8 cellular contexts compared by ENCODE assay signal in the genomic region with DNA sequence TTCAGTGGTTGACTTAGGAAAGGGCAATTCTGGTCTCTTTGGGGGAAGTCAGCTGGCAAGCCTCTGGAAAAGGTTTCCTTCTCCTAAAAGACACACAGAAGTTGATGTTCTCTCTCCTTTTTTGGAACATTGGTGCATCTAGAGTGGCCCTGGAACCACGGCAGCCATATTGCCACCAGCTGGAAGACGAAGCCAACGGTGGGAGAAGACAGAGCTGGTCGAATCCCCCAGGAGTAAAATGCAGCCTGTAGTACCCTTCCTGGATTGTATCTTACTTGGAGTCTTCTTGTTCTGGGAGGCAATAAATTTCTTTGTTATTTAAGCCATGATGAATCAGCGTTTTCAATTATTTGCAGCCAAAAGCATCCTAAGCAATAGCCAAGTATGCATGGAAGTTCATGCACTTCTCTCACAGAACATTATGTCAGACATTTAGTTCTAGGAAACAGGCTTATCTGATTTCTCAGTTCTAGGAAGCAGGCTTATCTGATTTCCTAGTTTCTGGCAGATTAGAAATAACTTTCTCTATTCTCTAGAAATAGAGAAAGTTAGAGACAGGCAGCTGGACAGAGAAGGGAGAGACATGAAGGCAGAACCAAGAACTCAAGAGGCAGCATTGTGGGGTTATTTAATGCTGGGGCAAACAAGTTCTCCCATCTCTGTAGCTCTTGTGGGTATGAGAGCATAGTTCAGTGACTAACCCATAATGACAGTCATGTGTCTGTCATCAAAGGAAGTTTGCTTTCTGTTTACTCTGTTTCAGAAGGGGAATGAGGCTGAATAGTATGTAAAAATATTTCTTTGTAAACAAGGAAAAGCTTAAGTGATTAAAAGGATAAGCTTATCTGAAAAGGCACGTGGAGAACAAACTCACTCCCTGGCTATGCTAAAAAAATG. TPM values are rescaled to one million over a fixed set of nuclear protein-coding genes. Genes with fewer than 3 reads are reported as not detected.
DNase-seq lines count a peak whose midpoint lies in the region; ATAC-seq, FAIRE-seq and TF ChIP-seq lines count a peak whose summit lies in the region.

No MANE protein-coding gene starts in this region.

- peaks cover 2% of the 10 kb centered on the region for H3K36me3 Mint-ChIP-seq in stimulated activated effector memory CD8-positive, alpha-beta T cell treated with anti-CD3 and anti-CD28 coated beads, Interleukin-12 subunit alpha, Interleukin-12 subunit beta, amount 100 ng/mL, for 72 hours

- no peaks in the 10 kb centered on the region for H3K9me3 Mint-ChIP-seq in stimulated activated effector memory CD8-positive, alpha-beta T cell treated with anti-CD3 and anti-CD28 coated beads, Interleukin-12 subunit alpha, Interleukin-12 subunit beta, amount 100 ng/mL, for 72 hours

- no peak overlapping the region for H2BK5ac ChIP-seq in neuronal stem cell (ENCODE audit: low read length)

- no peak overlapping the region for H2AFZ ChIP-seq in neuronal stem cell (ENCODE audit: low read length)

- H3K4me1 Mint-ChIP-seq in stimulated activated effector memory CD8-positive, alpha-beta T cell treated with anti-CD3 and anti-CD28 coated beads, Interleukin-12 subunit alpha, Interleukin-12 subunit beta, amount 100 ng/mL, for 72 hours = peaks cover 44% of the 10 kb centered on the region

- H3K4me3 ChIP-seq in NB4 (ENCODE audit: low read depth, low read length) (no peak overlapping the region), neuronal stem cell (ENCODE audit: low read length in 2 of 2) (no peak overlapping the region)

- no peaks in the 10 kb centered on the region for H3K9me3 ChIP-seq in neuronal stem cell (replicated peaks in 1 of 2; ENCODE audit: control insufficient read depth in 2 of 2, insufficient read depth in 1 of 2, low read depth in 1 of 2, low read length in 2 of 2)

- peak overlapping the region; percentile 56 for H3K4me3 Mint-ChIP-seq in stimulated activated effector memory CD8-positive, alpha-beta T cell treated with anti-CD3 and anti-CD28 coated beads, Interleukin-12 subunit alpha, Interleukin-12 subunit beta, amount 100 ng/mL, for 72 hours

- peak overlapping the region; percentile 88 for H3K27ac Mint-ChIP-seq in stimulated activated effector memory CD8-positive, alpha-beta T cell treated with anti-CD3 and anti-CD28 coated beads, Interleukin-12 subunit alpha, Interleukin-12 subunit beta, amount 100 ng/mL, for 72 hours

- H3K4me2 ChIP-seq in neuronal stem cell (ENCODE audit: insufficient read depth, low read length, poor library complexity, severe bottlenecking) = no peak overlapping the region

- peak; percentile 52 for ATAC-seq in HG02571 (IDR thresholded peaks at IDR 0.05; ENCODE audit: unreplicated experiment)
- ATAC-seq in stimulated activated effector memory CD8-positive, alpha-beta T cell treated with anti-CD3 and anti-CD28 coated beads, Interleukin-12 subunit alpha, Interleukin-12 subunit beta, amount 100 ng/mL, for 72 hours = peak; percentile 97

- H2BK12ac ChIP-seq in neuronal stem cell (ENCODE audit: low read length) = no peak overlapping the region

- H3K27ac ChIP-seq in neuronal stem cell (replicated peaks; ENCODE audit: low read length) = no peak overlapping the region

- H3K4ac ChIP-seq in neuronal stem cell (ENCODE audit: low read length) = no peak overlapping the region

- H3K79me1 ChIP-seq in neuronal stem cell (ENCODE audit: low read depth, low read length) = no peaks in the 10 kb centered on the region

- no peak overlapping the region for H2AK5ac ChIP-seq in neuronal stem cell (ENCODE audit: low read depth, low read length)

- no peak overlapping the region for H3K23ac ChIP-seq in neuronal stem cell (ENCODE audit: low read depth, low read length, poor library complexity)

- DNase-seq in SIG-M5 treated with dmso at 0.1 percent for 504 hours (lab: John Stamatoyannopoulos, UW; ENCODE audit: unreplicated experiment) (peak; percentile 17), SIG-M5 (lab: John Stamatoyannopoulos, UW) (no peak), NB4 (ENCODE audit: low read depth) (peak; percentile 33), amygdala (lab: John Stamatoyannopoulos, UW) (no peak), neuronal stem cell (ENCODE audit: low spot score) (no peak)
- peak in 1 of 2 donors; percentile 29 for DNase-seq in stimulated activated effector memory CD8-positive, alpha-beta T cell treated with anti-CD3 and anti-CD28 coated beads, Interleukin-12 subunit alpha, Interleukin-12 subunit beta, amount 100 ng/mL, for 72 hours (ENCODE audit: low spot score in 2 of 2)

- no peak overlapping the region for H4K91ac ChIP-seq in neuronal stem cell (ENCODE audit: low read depth, low read length, poor library complexity)

- no peak overlapping the region for H3K9ac ChIP-seq in neuronal stem cell (ENCODE audit: low read depth, low read length, poor library complexity)

- no peak overlapping the region for H2BK15ac ChIP-seq in neuronal stem cell (ENCODE audit: low read length)

- no peak for TF ChIP-seq POLR2A in NB4 (IDR thresholded peaks at IDR 0.05; ENCODE audit: extremely low read depth, insufficient read length)

- no peak overlapping the region for H4K8ac ChIP-seq in neuronal stem cell (ENCODE audit: low read depth, low read length)

- H3K27me3 ChIP-seq in neuronal stem cell (ENCODE audit: control insufficient read depth in 3 of 3, insufficient read depth in 3 of 3, low read depth in 1 of 3, low read length in 3 of 3) = no peaks in the 10 kb centered on the region

- H2BK120ac ChIP-seq in neuronal stem cell (ENCODE audit: low read depth, low read length) = no peak overlapping the region

- no CpG with 5 or more reads among the region's 6 CpGs for WGBS in neuronal stem cell (ENCODE audit: extremely low coverage in 2 of 2, insufficient read length in 2 of 2, insufficient replicate concordance in 1 of 2), 2 donors

- no peak overlapping the region for H3K18ac ChIP-seq in neuronal stem cell (ENCODE audit: low read length)

- no peaks in the 10 kb centered on the region for H3K36me3 ChIP-seq in neuronal stem cell (replicated peaks in 1 of 2; ENCODE audit: control insufficient read depth in 2 of 2, insufficient read depth in 2 of 2, low read length in 2 of 2)

- no peak for TF ChIP-seq CTCF in NB4 (IDR thresholded peaks at IDR 0.05; ENCODE audit: low read depth, low read length)

- no peak overlapping the region for H3K14ac ChIP-seq in neuronal stem cell (ENCODE audit: low read length)

- peak; percentile 33 for FAIRE-seq in colon (lab: Jason Lieb, UNC)

- H3K4me1 ChIP-seq in neuronal stem cell (ENCODE audit: control insufficient read depth in 2 of 2, insufficient read depth in 1 of 2, low read depth in 1 of 2, low read length in 2 of 2) = no peaks in the 10 kb centered on the region

RNA-seq across cellular contexts. Expression of a gene that starts 40.5 kb away (rescaled TPM):
- 0.91 TPM for polyA plus RNA-seq in neuronal stem cell (2013, experiment 1 of 2)
- polyA plus RNA-seq in neuronal stem cell (2013, experiment 2 of 2) = 1.2 TPM

Comparison
In these comparisons a context has a peak if more than half of its experiments do, and no peak if none do; other contexts are left out.
1. DNase-seq: peak in SIG-M5 treated with dmso at 0.1 percent for 504 hours (single experiment) and NB4 (single experiment); none in SIG-M5 (single experiment), amygdala (0 of 56) and neuronal stem cell (single experiment).